ENCODE assay signal across 8 cellular contexts in genomic region chr9:71647094-71647591, GRCh38.
DNase-seq lines count a peak whose midpoint lies in the region; ATAC-seq, FAIRE-seq and TF ChIP-seq lines count a peak whose summit lies in the region.

No MANE protein-coding gene starts in this region.

- H3K36me3 ChIP-seq in A673 (ENCODE audit: insufficient read depth, low read length, poor library complexity, severe bottlenecking) (no peaks in the 10 kb centered on the region), Loucy (ENCODE audit: insufficient read depth, low read length) (no peaks in the 10 kb centered on the region)

- DNase-seq in A673 (ENCODE audit: low spot score) (peak; percentile 94), astrocyte of the cerebellum (ENCODE audit: low read depth) (peak; percentile 78), iris pigment epithelial cell (ENCODE audit: low read depth) (peak; percentile 91), D721Med (ENCODE audit: insufficient read length, low spot score) (no peak)
- DNase-seq in stimulated activated naive CD8-positive, alpha-beta T cell treated with anti-CD3 and anti-CD28 coated beads, Interleukin-15, Interleukin-2, amounts not matched to agents 100 U/mL and 50 U/mL, for 24 hours = peak; percentile 11

- peak overlapping the region; percentile 17 for H3K27ac ChIP-seq in A673 (ENCODE audit: low read depth, low read length, poor library complexity, severe bottlenecking)

- BruUV-seq in A673 (replicated peaks; lab: Mats Ljungman, UMichigan) = no TSS peak

- ATAC-seq in GM18870 (IDR thresholded peaks at IDR 0.05; ENCODE audit: unreplicated experiment) (peak; percentile 78), HG02840 (IDR thresholded peaks at IDR 0.05; ENCODE audit: low FRiP score, unreplicated experiment) (no peak)
- ATAC-seq in stimulated activated naive CD8-positive, alpha-beta T cell treated with anti-CD3 and anti-CD28 coated beads, Interleukin-15, Interleukin-2, amounts not matched to agents 100 U/mL and 50 U/mL, for 24 hours = no peak

- H3F3A ChIP-seq in Loucy (ENCODE audit: low read depth) = no peaks in the 10 kb centered on the region

- CTCF ChIA-PET in A673 (lab: Charles Lee) = interaction anchor here (0.6 to 1.0 kb wide), 4 partner anchors 19 to 1044 kb away, joined by 3 read pairs; no protein-coding TSS in a partner anchor

- H3K79me2 ChIP-seq in Loucy (ENCODE audit: insufficient read depth, low read length) = no peaks in the 10 kb centered on the region

- H3K9ac ChIP-seq in Loucy (ENCODE audit: low read depth, low read length, poor library complexity, severe bottlenecking) = peak overlapping the region; percentile 52

- in situ Hi-C loops in astrocyte of the cerebellum (cut with HindIII; ENCODE audit: low sequenced_read_pairs) = loop anchor here (25.0 kb wide), 1 partner anchor 110 kb away; no protein-coding TSS in a partner anchor

- intact Hi-C loops in A673 (cut with micrococcal nuclease; ENCODE audit: unreplicated experiment) = no loop called here

- no peaks in the 10 kb centered on the region for H3K27me3 ChIP-seq in A673 (replicated peaks; ENCODE audit: insufficient read depth, low read depth, low read length, poor library complexity)
- H3K27me3 ChIP-seq in Loucy (ENCODE audit: insufficient read depth, low read length, poor library complexity, severe bottlenecking) = no peaks in the 10 kb centered on the region

- no peak overlapping the region for H3K4me3 ChIP-seq in A673 (ENCODE audit: low read depth, low read length, poor library complexity, severe bottlenecking)
- H3K4me3 ChIP-seq in Loucy (ENCODE audit: low read length, poor library complexity, severe bottlenecking) = peak overlapping the region; percentile 66
- no peak overlapping the region for H3K4me3 ChIP-seq in astrocyte of the cerebellum (ENCODE audit: low read depth, low read length)

- H3K9me3 ChIP-seq in A673 (ENCODE audit: low read depth, low read length, poor library complexity, severe bottlenecking) (no peaks in the 10 kb centered on the region), Loucy (ENCODE audit: insufficient read depth, low read depth, low read length) (no peaks in the 10 kb centered on the region)

- TF ChIP-seq CTCF in A673 (conservative IDR thresholded peaks at IDR 0.05; ENCODE audit: low read depth, low read length) (no peak), Loucy (conservative IDR thresholded peaks at IDR 0.05; ENCODE audit: low read length) (no peak), astrocyte of the cerebellum (IDR thresholded peaks at IDR 0.05; ENCODE audit: low read depth, low read length, missing control alignments) (no peak), D721Med (IDR thresholded peaks at IDR 0.05; ENCODE audit: insufficient read depth, missing control alignments) (no peak)

- H4K20me1 ChIP-seq in Loucy (ENCODE audit: insufficient read depth, low read length, poor library complexity, severe bottlenecking) = no peaks in the 10 kb centered on the region

- POLR2A ChIA-PET in A673 (lab: Charles Lee; ENCODE audit: low non-redundant PET) = interaction anchor here (0.7 kb wide), 1 partner anchor 8 kb away, joined by 3 read pairs; no protein-coding TSS in a partner anchor

- H3K4me1 ChIP-seq in A673 (ENCODE audit: insufficient read depth, low read length, poor library complexity, severe bottlenecking) (peaks cover 24% of the 10 kb centered on the region), Loucy (ENCODE audit: insufficient read depth, low read length, poor library complexity, severe bottlenecking) (peaks cover 38% of the 10 kb centered on the region)

- peak overlapping the region; percentile 81 for H3K4me2 ChIP-seq in Loucy (ENCODE audit: low read depth, low read length, poor library complexity, severe bottlenecking)

- no peak overlapping the region for H2AFZ ChIP-seq in Loucy (ENCODE audit: low read length)

- no peak for FAIRE-seq in D721Med (lab: Jason Lieb, UNC)

- no peaks in the 10 kb centered on the region for H3K9me2 ChIP-seq in Loucy (replicated peaks; ENCODE audit: low read depth, low read length)
